28 cellular contexts compared by ENCODE assay signal in the genomic region with DNA sequence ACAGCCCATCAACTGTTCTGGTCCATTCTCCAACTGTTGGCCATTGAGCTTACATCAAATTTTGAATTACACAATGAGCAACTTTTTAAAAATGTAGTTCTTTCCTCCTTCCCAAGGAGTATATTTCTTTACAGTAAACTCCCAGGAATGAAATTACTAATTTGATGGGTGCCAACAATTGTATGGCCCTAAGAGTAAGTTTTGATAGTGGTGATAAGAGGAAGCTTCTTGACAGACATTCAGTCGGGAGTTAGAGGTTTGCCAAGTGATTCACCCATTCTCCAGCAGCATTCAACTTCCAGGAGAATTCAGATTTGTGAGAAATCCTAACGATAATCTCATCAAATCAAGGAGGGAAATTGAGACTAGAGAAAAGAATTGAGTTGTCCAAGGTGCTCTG.
"Had no signal": no experiment of that assay in that cellular context is flagged by ENCODE, and none has a peak within 500 bp of the region (broad histone marks: within the 10 kb centered on the region; RNA-seq: fewer than 3 reads in every experiment).

No MANE protein-coding gene starts in this region.

- H2AFZ ChIP-seq: PC-9 had no signal

- H3K9me3 ChIP-seq: SJCRH30 had no signal

- ATAC-seq: Panc1, Right ventricle myocardium inferior, T-cell had no signal

- H3K36me3 ChIP-seq: SJCRH30 had no signal

- H3K4me2 ChIP-seq: PC-9 had no signal

- H3K27me3 ChIP-seq: SJCRH30 had no signal

- H3K4me3 ChIP-seq: PC-9, SJCRH30, SK-N-MC had no signal

- DNase-seq: Kasumi-1, MM.1S, MV-4-11, NCI-H1092, NCI-H1105, NCI-H1417 treated with DMSO at 0.1 percent for 48 hours, NCI-H1436 treated with DMSO at 0.1 percent for 48 hours, NCI-H1694 treated with DMSO at 0.1 percent for 48 hours, NCI-H187 treated with DMSO at 0.1 percent for 48 hours, NCI-H2029, NCI-H2081, NCI-H2171 treated with DMSO at 0.1 percent for 48 hours, NCI-H2227 treated with DMSO at 0.1 percent for 48 hours, NCI-H446 treated with DMSO at 0.1 percent for 48 hours, NCI-H510A, NCI-H524, NCI-H526, NCI-H748 treated with DMSO at 0.1 percent for 48 hours, NCI-H82, PC-9, SHP77, SIG-M5, SJCRH30, T-cell had no signal

- H3K27ac ChIP-seq: PC-9, RWPE1, SJCRH30, SK-N-MC had no signal
